In genomic region chr10:132664407-132664806, GRCh38 we compare ENCODE assay signal across 18 cellular contexts.
"Had no signal": no experiment of that assay in that cellular context is flagged by ENCODE, and none has a peak within 500 bp of the region (broad histone marks: within the 10 kb centered on the region; RNA-seq: fewer than 3 reads in every experiment).

No MANE protein-coding gene starts in this region.

- H3K4me3 ChIP-seq: heart right ventricle, pancreas, vagina had no signal

- H3K27me3 ChIP-seq: brain microvascular endothelial cell, heart right ventricle, pancreas, vagina had no signal

- H3K9me3 ChIP-seq: pancreas, vagina had no signal

- H3K4me1 ChIP-seq: pancreas, vagina had no signal

- ATAC-seq: activated naive CD4-positive, alpha-beta T cell treated with anti-CD3 and anti-CD28 coated beads, Interleukin-2, amount 50 U/mL, for 72 hours; activated T-helper 17 cell treated with anti-CD3 and anti-CD28 coated beads, Interleukin-2, amount 50 U/mL, for 72 hours; left lobe of liver; pancreas; stimulated activated naive B cell treated with anti-CD40 and anti-IgM and Interleukin-4, amounts not matched to agents 10 μg/mL and 1 μg/mL and 100 μg/mL, for 72 hours; T-cell had no signal

- H3K27ac ChIP-seq: brain microvascular endothelial cell, heart right ventricle, pancreas, vagina, WERI-Rb-1 had no signal

- DNase-seq: activated CD4-positive, alpha-beta T cell treated with anti-CD3 and anti-CD28 coated beads for 1 hour; activated CD4-positive, alpha-beta T cell treated with anti-CD3 and anti-CD28 coated beads, Interleukin-2, amount 50 U/mL, for 4 hours; activated CD8-positive, alpha-beta memory T cell treated with anti-CD3 and anti-CD28 coated beads for 24 hours; activated CD8-positive, alpha-beta memory T cell treated with anti-CD3 and anti-CD28 coated beads, Interleukin-2, amount 50 U/mL, for 4 hours; activated T-cell treated with anti-CD3 and anti-CD28 coated beads, Interleukin-2, amount 50 U/mL, for 24 hours; brain microvascular endothelial cell; effector memory CD4-positive, alpha-beta T cell; heart right ventricle; midbrain; stimulated activated CD4-positive, alpha-beta T cell treated with anti-CD3 and anti-CD28 coated beads, Interleukin-2, amount 100 ng/mL, for 24 hours; stimulated activated naive B cell treated with anti-CD40 and anti-IgM and Interleukin-4, amounts not matched to agents 10 μg/mL and 1 μg/mL and 100 μg/mL, for 72 hours; T-cell; WERI-Rb-1 had no signal

- H3K36me3 ChIP-seq: brain microvascular endothelial cell, pancreas, WERI-Rb-1 had no signal
